4 cellular contexts compared by ENCODE assay signal in genomic region chr7:67602246-67602645, GRCh38.
TF ChIP-seq lines count a peak whose summit lies in the region.

No MANE protein-coding gene starts in this region.

TF ChIP-seq in SK-N-SH treated with all-trans-retinoic acid at 6 μM for 48 hours, 23 proteins besides CTCF, POLR2A, EP300 and RAD21 (continued from another document):
- peak; percentile 47; the same call in 1 of the 2 replicates for TF ChIP-seq BACH2 (CRISPR knock-in tag; IDR thresholded peaks at IDR 0.05; ENCODE audit: borderline replicate concordance)

TF ChIP-seq in SK-N-SH, 30 proteins besides CTCF, POLR2A, EP300 and RAD21 (continues in another document):
- TF ChIP-seq REST (IDR thresholded peaks at IDR 0.05; ENCODE audit: low read depth, low read length) (no peak), IRF3 (IDR thresholded peaks at IDR 0.05; ENCODE audit: low read depth, low read length) (no peak), GABPA (IDR thresholded peaks at IDR 0.05; ENCODE audit: low read depth) (no peak), MEF2A (IDR thresholded peaks at IDR 0.05; ENCODE audit: borderline replicate concordance, low read depth) (no peak), ELF1 (IDR thresholded peaks at IDR 0.05) (no peak), ZBTB33 (IDR thresholded peaks at IDR 0.05; ENCODE audit: borderline replicate concordance, low read depth) (no peak), YY1 (IDR thresholded peaks at IDR 0.05; ENCODE audit: low read depth) (no peak), TEAD4 (IDR thresholded peaks at IDR 0.05; ENCODE audit: borderline replicate concordance, insufficient read depth) (no peak), RXRA (IDR thresholded peaks at IDR 0.05; ENCODE audit: borderline replicate concordance, low read depth) (no peak), JUND (IDR thresholded peaks at IDR 0.05) (no peak), MAX (IDR thresholded peaks at IDR 0.05; ENCODE audit: low read depth) (no peak), TAF1 (IDR thresholded peaks at IDR 0.05; ENCODE audit: borderline replicate concordance, low read depth, low read length) (no peak)

TF ChIP-seq in A549, 52 proteins besides CTCF, POLR2A, EP300 and RAD21 (continued from another document):
- TF ChIP-seq NFE2L2 (conservative IDR thresholded peaks at IDR 0.05; ENCODE audit: low read length): peak; percentile 78
- TF ChIP-seq FOSB (CRISPR knock-in tag; IDR thresholded peaks at IDR 0.05): no peak
TF ChIP-seq in A549: peak in this region for 2.

TF ChIP-seq in IMR-90, 13 proteins besides CTCF, POLR2A, EP300 and RAD21 (continued from another document):
- TF ChIP-seq MXI1 (IDR thresholded peaks at IDR 0.05; ENCODE audit: borderline replicate concordance, low read depth, low read length): no peak
- TF ChIP-seq USF2 (IDR thresholded peaks at IDR 0.05; ENCODE audit: low read depth, low read length): no peak
- TF ChIP-seq NFE2L2 (IDR thresholded peaks at IDR 0.05; ENCODE audit: low read depth, low read length): peak; percentile 78
- TF ChIP-seq RFX5 (IDR thresholded peaks at IDR 0.05; ENCODE audit: low read depth, low read length): no peak
- TF ChIP-seq SMC3 (IDR thresholded peaks at IDR 0.05; ENCODE audit: low read depth, low read length): no peak
- TF ChIP-seq RCOR1 (IDR thresholded peaks at IDR 0.05; ENCODE audit: insufficient replicate concordance, low read length): no peak
- peak; percentile 99 for TF ChIP-seq MAFK (IDR thresholded peaks at IDR 0.05; ENCODE audit: low read depth, low read length)
- no peak for TF ChIP-seq BHLHE40 (IDR thresholded peaks at IDR 0.05; ENCODE audit: low read depth, low read length)
- no peak for TF ChIP-seq FOS (IDR thresholded peaks at IDR 0.05; ENCODE audit: low read depth, low read length)
